6 cellular contexts compared by ENCODE assay signal in the genomic region with DNA sequence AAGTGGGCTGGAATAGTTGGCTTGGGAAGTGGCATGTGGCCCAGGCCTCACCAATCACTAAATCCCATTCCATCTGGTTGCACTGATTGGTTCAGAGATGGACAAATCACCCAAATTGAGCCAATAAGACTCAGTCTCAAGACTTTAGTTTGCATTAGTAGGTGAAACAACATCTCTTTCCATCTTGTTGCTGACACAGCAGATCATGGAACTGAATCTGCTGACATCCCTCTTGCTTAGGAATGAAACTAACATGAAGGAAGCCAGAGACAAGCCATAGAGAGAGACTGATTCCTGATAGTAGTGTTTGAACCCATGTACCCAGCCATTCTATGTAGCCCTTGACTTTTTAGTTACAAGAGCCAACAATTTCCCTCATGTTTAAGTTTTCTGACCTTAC.
"Had no signal": no experiment of that assay in that cellular context is flagged by ENCODE, and none has a peak within 500 bp of the region (broad histone marks: within the 10 kb centered on the region; RNA-seq: fewer than 3 reads in every experiment).

No MANE protein-coding gene starts in this region.

- H3K36me3 Mint-ChIP-seq: IgD-negative memory B cell had no signal

- H3K27ac ChIP-seq: HL-60, KMS-11 had no signal

- H3K4me3 Mint-ChIP-seq: IgD-negative memory B cell had no signal

- H3K27ac Mint-ChIP-seq: IgD-negative memory B cell had no signal

- H3K9ac ChIP-seq: KMS-11 had no signal

- H3K4me2 ChIP-seq: KMS-11 had no signal

- H3K27me3 Mint-ChIP-seq: IgD-negative memory B cell had no signal

- DNase-seq: KBM-7, KG1 had no signal

- FAIRE-seq: HTR-8/SVneo had no signal
